8 cellular contexts compared by ENCODE assay signal in the genomic region with DNA sequence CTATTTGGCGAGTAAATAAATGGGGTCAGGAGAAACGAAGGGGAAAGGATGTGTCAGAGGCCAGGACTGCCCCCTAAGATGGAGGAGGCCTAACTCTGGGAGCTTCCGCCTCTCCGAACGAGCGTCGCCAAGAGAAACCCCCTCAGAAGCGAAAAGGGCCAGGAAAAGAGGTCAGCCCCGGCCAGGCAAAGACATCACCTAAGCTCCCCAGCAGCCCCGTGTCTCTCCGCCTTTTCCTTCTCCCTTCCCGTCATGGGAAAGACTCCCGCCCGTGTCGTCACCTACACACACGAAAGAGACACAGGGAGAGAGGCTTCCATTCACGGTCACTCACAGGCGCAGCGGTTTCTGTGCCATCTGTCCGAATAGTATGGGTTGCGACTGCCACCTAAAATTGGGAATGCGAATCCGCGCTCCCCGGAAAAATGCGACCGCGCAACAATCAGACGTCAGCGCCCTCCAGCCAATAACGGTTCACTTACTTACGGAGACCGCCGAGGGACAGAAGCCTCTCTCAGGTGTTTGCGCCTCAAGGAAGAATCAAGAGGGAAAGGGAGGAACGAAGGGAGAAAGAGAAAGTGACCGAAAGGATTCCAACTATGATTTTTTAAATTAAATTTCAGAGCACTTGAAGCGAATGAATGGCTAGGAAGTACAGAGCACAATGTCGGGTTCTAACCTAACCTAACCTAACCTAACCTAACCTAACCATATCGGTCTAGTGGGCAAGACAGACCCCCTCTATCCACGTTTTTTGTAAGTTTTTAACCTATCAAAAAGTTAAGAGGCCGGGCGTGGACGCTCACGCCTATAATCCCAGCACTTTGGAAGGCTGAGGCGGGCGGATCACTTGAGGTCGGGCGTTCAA. TPM values are rescaled to one million over a fixed set of nuclear protein-coding genes. Genes with fewer than 3 reads are reported as not detected.
A peak's percentile ranks its signal among the peaks of the same experiment; 100 is the strongest.
DNase-seq lines count a peak whose midpoint lies in the region; ATAC-seq and TF ChIP-seq lines count a peak whose summit lies in the region.

A gene (minus strand): TSS at position 402 of the 868 bp plus-strand sequence. CDS start 45 bp downstream, at position 357.

- peaks cover 5% of the 10 kb centered on the region for H3K36me3 Mint-ChIP-seq in natural killer cell treated with Interleukin-12 subunit alpha and Interleukin-12 subunit beta and Interleukin-15 and Interleukin-18, amount 100 ng/mL, for 72 hours

- H3K9me3 ChIP-seq in RWPE2 (ENCODE audit: severe bottlenecking), result no peaks in the 10 kb centered on the region

- H3K4me1 ChIP-seq in RWPE2 (ENCODE audit: insufficient read depth, poor library complexity, severe bottlenecking), result no peaks in the 10 kb centered on the region

- H3K27ac ChIP-seq in RWPE2 (ENCODE audit: poor library complexity, severe bottlenecking), result peak within 1 kb of the TSS; percentile 45

- H3K27ac Mint-ChIP-seq in natural killer cell treated with Interleukin-12 subunit alpha and Interleukin-12 subunit beta and Interleukin-15 and Interleukin-18, amount 100 ng/mL, for 72 hours, result peak within 1 kb of the TSS; percentile 90 to 100

- peak; percentile 82 for DNase-seq in D341Med (ENCODE audit: low spot score)
- peak; percentile 96 for DNase-seq in Kasumi-1 (lab: John Stamatoyannopoulos, UW)
- DNase-seq in RWPE2 (ENCODE audit: low spot score), result peak; percentile 79
- peak; percentile 59 for DNase-seq in activated T-helper 9 cell treated with anti-CD3 and anti-CD28 coated beads, Interleukin-2, amount 50 U/mL, for 16 hours (ENCODE audit: low read depth)
- peak; percentile 91 for DNase-seq in fibroblast of pulmonary artery (ENCODE audit: low read depth)
- DNase-seq in natural killer cell treated with Interleukin-12 subunit alpha and Interleukin-12 subunit beta and Interleukin-15 and Interleukin-18, amount 100 ng/mL, for 72 hours (ENCODE audit: low spot score), result peak; percentile 81
- peak; percentile 59 for DNase-seq in stimulated activated naive CD4-positive, alpha-beta T cell treated with Interleukin-2 at 50 U/mL for 16 hours (lab: John Stamatoyannopoulos, UW)

- peak; percentile 79 for ATAC-seq in GM21576 (IDR thresholded peaks at IDR 0.05; ENCODE audit: unreplicated experiment)
- peak; percentile 94 for ATAC-seq in RWPE2 (ENCODE audit: low read depth)
- peak; percentile 90 to 91 for ATAC-seq in natural killer cell treated with Interleukin-12 subunit alpha and Interleukin-12 subunit beta and Interleukin-15 and Interleukin-18, amount 100 ng/mL, for 72 hours

- 0 out of 2 replicates have a peak, but pooled peaks cover 3% of the 10 kb centered on the region for H3K36me3 ChIP-seq in RWPE2 (ENCODE audit: low read depth)

- peak within 1 kb of the TSS; percentile 95 for H3K4me3 Mint-ChIP-seq in natural killer cell treated with Interleukin-12 subunit alpha and Interleukin-12 subunit beta and Interleukin-15 and Interleukin-18, amount 100 ng/mL, for 72 hours

- TF ChIP-seq CTCF in RWPE2 (IDR thresholded peaks at IDR 0.05; ENCODE audit: poor library complexity, severe bottlenecking), result no peak
- no peak for TF ChIP-seq CTCF in fibroblast of pulmonary artery (IDR thresholded peaks at IDR 0.05; ENCODE audit: low read length, missing control alignments)

- H3K4me3 ChIP-seq in RWPE2 (ENCODE audit: severe bottlenecking), result peak within 1 kb of the TSS; percentile 94
- peak within 1 kb of the TSS; percentile 99 for H3K4me3 ChIP-seq in fibroblast of pulmonary artery (replicated peaks; ENCODE audit: low read depth, low read length)

- H3K27me3 ChIP-seq in RWPE2 (ENCODE audit: insufficient read depth, poor library complexity, severe bottlenecking), result no peaks in the 10 kb centered on the region

- H3K9me3 Mint-ChIP-seq in natural killer cell treated with Interleukin-12 subunit alpha and Interleukin-12 subunit beta and Interleukin-15 and Interleukin-18, amount 100 ng/mL, for 72 hours, result no peaks in the 10 kb centered on the region

- H3K4me1 Mint-ChIP-seq in natural killer cell treated with Interleukin-12 subunit alpha and Interleukin-12 subunit beta and Interleukin-15 and Interleukin-18, amount 100 ng/mL, for 72 hours (ENCODE audit: low read depth in 2 of 2), result peaks cover 14 to 22% of the 10 kb centered on the region in 2 donors

- no peaks in the 10 kb centered on the region for H3K27me3 Mint-ChIP-seq in natural killer cell treated with Interleukin-12 subunit alpha and Interleukin-12 subunit beta and Interleukin-15 and Interleukin-18, amount 100 ng/mL, for 72 hours

RNA-seq across cellular contexts. Expression of the gene that starts here (rescaled TPM):
- 10 to 100 TPM; 42.8 to 51.6 TPM for total RNA-seq in natural killer cell treated with Interleukin-12 subunit alpha and Interleukin-12 subunit beta and Interleukin-15 and Interleukin-18, amount 100 ng/mL, for 72 hours

Comparison
In these comparisons a context has a peak if more than half of its experiments do, and no peak if none do; other contexts are left out.
1. Peak in every context shown above with its lines: DNase-seq, ATAC-seq, H3K4me3 ChIP-seq and H3K27ac ChIP-seq.